In the genomic region with DNA sequence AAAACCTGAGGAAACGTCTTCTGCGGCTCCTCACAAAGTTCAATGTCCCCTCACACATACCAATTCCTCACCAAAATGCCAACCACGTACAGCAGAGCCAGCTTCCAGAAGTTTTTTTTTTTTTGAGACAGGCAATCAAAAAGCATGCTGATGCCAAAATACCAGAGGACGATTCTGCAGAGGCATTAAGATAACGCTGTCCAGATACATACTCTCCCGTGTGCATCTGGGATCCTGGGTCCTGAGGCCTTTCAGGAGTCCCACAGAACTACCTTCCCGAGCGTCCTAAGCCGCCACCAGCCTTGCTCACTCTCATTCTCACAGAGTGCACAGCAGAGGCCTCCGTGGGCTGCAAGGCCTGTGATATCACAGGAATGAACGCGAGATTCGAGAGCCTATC, we compare ENCODE assay signal across 19 cellular contexts.
"Had no signal": no experiment of that assay in that cellular context is flagged by ENCODE, and none has a peak within 500 bp of the region (broad histone marks: within the 10 kb centered on the region; RNA-seq: fewer than 3 reads in every experiment).

No MANE protein-coding gene starts in this region.

- H3K27ac Mint-ChIP-seq: activated naive CD4-positive, alpha-beta T cell treated with anti-CD3 and anti-CD28 coated beads, Interleukin-2, amount 50 U/mL, for 72 hours; activated T-helper 1 cell treated with anti-CD3 and anti-CD28 coated beads, Interleukin-12 subunit alpha, Interleukin-12 subunit beta, Interleukin-2, Interleukin-4 antibody, amounts not matched to agents 30 ng/mL and 10 ng/mL and 1 ng/mL, durations not matched to agents 14 hours and 24 hours and 36 hours; dendritic cell treated with granulocyte-macrophage colony-stimulating factor and Interleukin-4, amounts not matched to agents 40 ng/mL and 50 ng/mL, for 4 days; nephron; stimulated activated naive CD8-positive, alpha-beta T cell treated with anti-CD3 and anti-CD28 coated beads, Interleukin-15, Interleukin-2, amounts not matched to agents 100 ng/mL and 50 ng/mL, for 24 hours; T-helper 1 cell treated with Interleukin-12 subunit alpha and Interleukin-12 subunit beta and Interleukin-4 antibody, amounts not matched to agents 30 μg/mL and 1 μg/mL, for 36 hours; type B pancreatic cell had no signal

- H3K27me3 Mint-ChIP-seq: dendritic cell treated with granulocyte-macrophage colony-stimulating factor and Interleukin-4, amounts not matched to agents 40 ng/mL and 50 ng/mL, for 4 days; stimulated activated naive CD8-positive, alpha-beta T cell treated with anti-CD3 and anti-CD28 coated beads, Interleukin-15, Interleukin-2, amounts not matched to agents 100 ng/mL and 50 ng/mL, for 24 hours; type B pancreatic cell had no signal

- H3K27ac ChIP-seq: adrenal gland, gastroesophageal sphincter, lower lobe of right lung, skin epidermis had no signal

- H3K4me3 Mint-ChIP-seq: activated T-helper 1 cell treated with anti-CD3 and anti-CD28 coated beads, Interleukin-12 subunit alpha, Interleukin-12 subunit beta, Interleukin-2, Interleukin-4 antibody, amounts not matched to agents 30 ng/mL and 10 ng/mL and 1 ng/mL, durations not matched to agents 14 hours and 24 hours and 36 hours; dendritic cell treated with granulocyte-macrophage colony-stimulating factor and Interleukin-4, amounts not matched to agents 40 ng/mL and 50 ng/mL, for 4 days; nephron; stimulated activated naive CD8-positive, alpha-beta T cell treated with anti-CD3 and anti-CD28 coated beads, Interleukin-15, Interleukin-2, amounts not matched to agents 100 ng/mL and 50 ng/mL, for 24 hours; T-helper 1 cell treated with Interleukin-12 subunit alpha and Interleukin-12 subunit beta and Interleukin-4 antibody, amounts not matched to agents 30 μg/mL and 1 μg/mL, for 36 hours; type B pancreatic cell had no signal

- H3K4me3 ChIP-seq: adrenal gland, gastroesophageal sphincter, lower lobe of right lung, skin epidermis had no signal

- ATAC-seq: activated naive CD4-positive, alpha-beta T cell treated with anti-CD3 and anti-CD28 coated beads, Interleukin-2, amount 50 U/mL, for 72 hours; esophagus mucosa; gastroesophageal sphincter; lower lobe of right lung had no signal

- H3K36me3 ChIP-seq: lower lobe of right lung had no signal

- H3K9me3 ChIP-seq: adrenal gland, gastroesophageal sphincter, lower lobe of right lung had no signal

- DNase-seq: activated CD4-positive, CD25-positive, alpha-beta regulatory T cell treated with anti-CD3 and anti-CD28 coated beads, Interleukin-2, amount 50 U/mL, for 72 hours; activated gamma-delta T cell treated with Interleukin-2 at 50 U/mL for 16 hours; activated T-cell treated with anti-CD3 and anti-CD28 coated beads for 4 hours; adrenal gland; effector CD8-positive, alpha-beta T cell; lower lobe of right lung; midbrain; nucleus accumbens; posterior cingulate gyrus had no signal

- H3K27me3 ChIP-seq: adrenal gland, gastroesophageal sphincter had no signal

- H3K9me3 Mint-ChIP-seq: activated naive CD4-positive, alpha-beta T cell treated with anti-CD3 and anti-CD28 coated beads, Interleukin-2, amount 50 U/mL, for 72 hours; activated T-helper 1 cell treated with anti-CD3 and anti-CD28 coated beads, Interleukin-12 subunit alpha, Interleukin-12 subunit beta, Interleukin-2, Interleukin-4 antibody, amounts not matched to agents 30 ng/mL and 10 ng/mL and 1 ng/mL, durations not matched to agents 14 hours and 24 hours and 36 hours; dendritic cell treated with granulocyte-macrophage colony-stimulating factor and Interleukin-4, amounts not matched to agents 40 ng/mL and 50 ng/mL, for 4 days; nephron; stimulated activated naive CD8-positive, alpha-beta T cell treated with anti-CD3 and anti-CD28 coated beads, Interleukin-15, Interleukin-2, amounts not matched to agents 100 ng/mL and 50 ng/mL, for 24 hours; T-helper 1 cell treated with Interleukin-12 subunit alpha and Interleukin-12 subunit beta and Interleukin-4 antibody, amounts not matched to agents 30 μg/mL and 1 μg/mL, for 36 hours; type B pancreatic cell had no signal
